ENCODE assay signal across 8 cellular contexts in genomic region chr3:158110658-158111018, GRCh38. TPM values are rescaled to one million over a fixed set of nuclear protein-coding genes. Genes with fewer than 3 reads are reported as not detected.
A peak's percentile ranks its signal among the peaks of the same experiment; 100 is the strongest.
DNase-seq lines count a peak whose midpoint lies in the region; ATAC-seq and TF ChIP-seq lines count a peak whose summit lies in the region.

No MANE protein-coding gene starts in this region.

- H3K27ac Mint-ChIP-seq in effector memory CD8-positive, alpha-beta T cell, result peak overlapping the region; percentile 53 to 90
- peak overlapping the region; percentile 83 for H3K27ac Mint-ChIP-seq in osteocyte (ENCODE audit: unreplicated experiment)

- H3K36me3 ChIP-seq in KOPT-K1 (ENCODE audit: insufficient read depth, low read length), result no peaks in the 10 kb centered on the region

- no peak for TF ChIP-seq CTCF in osteocyte (IDR thresholded peaks at IDR 0.05)

- H3K4me3 Mint-ChIP-seq in effector memory CD8-positive, alpha-beta T cell, result peak overlapping the region; percentile 90 to 96
- H3K4me3 Mint-ChIP-seq in osteocyte (ENCODE audit: unreplicated experiment), result peak overlapping the region; percentile 97

- no peaks in the 10 kb centered on the region for H3K9me3 Mint-ChIP-seq in effector memory CD8-positive, alpha-beta T cell
- peaks cover 5% of the 10 kb centered on the region for H3K9me3 Mint-ChIP-seq in osteocyte (ENCODE audit: unreplicated experiment)

- peaks cover 40 to 69% of the 10 kb centered on the region in 2 donors for H3K4me1 Mint-ChIP-seq in effector memory CD8-positive, alpha-beta T cell (ENCODE audit: low read depth in 2 of 2)
- H3K4me1 Mint-ChIP-seq in osteocyte (ENCODE audit: unreplicated experiment), result peaks cover 29% of the 10 kb centered on the region

- peaks cover 24% of the 10 kb centered on the region for H3K36me3 Mint-ChIP-seq in effector memory CD8-positive, alpha-beta T cell (ENCODE audit: insufficient read depth)
- peaks cover 15% of the 10 kb centered on the region for H3K36me3 Mint-ChIP-seq in osteocyte (ENCODE audit: unreplicated experiment)

- ATAC-seq in GM18873 (IDR thresholded peaks at IDR 0.05; ENCODE audit: low FRiP score, unreplicated experiment), result peak; percentile 2
- no peak for ATAC-seq in effector memory CD8-positive, alpha-beta T cell (replicated peaks)
- no peak for ATAC-seq in HG03196 (IDR thresholded peaks at IDR 0.05; ENCODE audit: unreplicated experiment)
- ATAC-seq in GM18909 (IDR thresholded peaks at IDR 0.05; ENCODE audit: poor library complexity, unreplicated experiment), result no peak

- peaks cover 20 to 30% of the 10 kb centered on the region in 2 donors for H3K27me3 Mint-ChIP-seq in effector memory CD8-positive, alpha-beta T cell
- peaks cover 39% of the 10 kb centered on the region for H3K27me3 Mint-ChIP-seq in osteocyte (ENCODE audit: unreplicated experiment)

- no peak for DNase-seq in effector memory CD8-positive, alpha-beta T cell
- DNase-seq in osteocyte (ENCODE audit: extremely low spot score, unreplicated experiment), result no peak
- no peak for DNase-seq in NCI-H2107 treated with DMSO at 0.1 percent for 48 hours (lab: John Stamatoyannopoulos, UW; ENCODE audit: unreplicated experiment)
- DNase-seq in activated effector memory CD4-positive, alpha-beta T cell treated with Interleukin-2 at 50 U/mL for 16 hours, result no peak

- peaks cover 14% of the 10 kb centered on the region for H3K9me3 ChIP-seq in KOPT-K1 (ENCODE audit: insufficient read depth, low read length, poor library complexity, severe bottlenecking)

- H3K27ac ChIP-seq in KOPT-K1 (ENCODE audit: low read depth, low read length, poor library complexity, severe bottlenecking), result peak overlapping the region; percentile 81

RNA-seq across cellular contexts. Expression of gene RSRC1, which starts 0.7 kb away (rescaled TPM):
- total RNA-seq in osteocyte, result 26.3 and 34.0 TPM in 2 replicates

RNA-seq across cellular contexts. Expression of gene SHOX2, which starts 4.4 kb away (rescaled TPM):
- not detected in 2 replicates for total RNA-seq in osteocyte
